In the genomic region with DNA sequence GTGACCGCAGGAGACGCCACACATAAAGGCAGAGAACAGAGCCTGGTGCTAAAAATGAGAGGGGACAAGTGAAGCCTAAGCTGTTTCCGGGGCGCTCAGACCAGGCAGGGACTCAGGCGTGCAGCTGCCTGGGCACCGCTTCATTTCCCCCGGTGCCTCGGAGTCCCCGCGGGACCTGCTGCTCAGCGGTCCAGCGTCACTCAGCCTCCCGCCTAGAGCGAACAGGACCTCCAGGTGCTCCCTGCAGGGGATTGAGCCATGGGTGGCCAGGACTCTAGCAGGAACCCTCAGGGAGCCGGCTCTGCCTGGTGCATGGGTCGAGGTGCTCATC, we compare ENCODE assay signal across 1 cellular context.
TF ChIP-seq lines count a peak whose summit lies in the region.

No MANE protein-coding gene starts in this region.

TF ChIP-seq in GM23338, 12 proteins besides CTCF, POLR2A, EP300 and RAD21 (continued from another document):
- TF ChIP-seq ZNF462 (CRISPR knock-in tag; IDR thresholded peaks at IDR 0.05) (no peak), ZNF331 (CRISPR knock-in tag; IDR thresholded peaks at IDR 0.05; ENCODE audit: low read depth) (no peak), NANOG (IDR thresholded peaks at IDR 0.05; ENCODE audit: borderline replicate concordance) (no peak), ZNF114 (CRISPR knock-in tag; IDR thresholded peaks at IDR 0.05) (no peak), EZH2phosphoT487 (IDR thresholded peaks at IDR 0.05; ENCODE audit: unreplicated experiment) (no peak), POLR2AphosphoS5 (IDR thresholded peaks at IDR 0.05; ENCODE audit: low read depth) (no peak), EZH2 (IDR thresholded peaks at IDR 0.05; ENCODE audit: low read depth, unreplicated experiment) (no peak), CREB1 (CRISPR knock-in tag; IDR thresholded peaks at IDR 0.05; ENCODE audit: low read depth) (no peak), JUNB (IDR thresholded peaks at IDR 0.05; ENCODE audit: unreplicated experiment) (no peak)
- TF ChIP-seq, protein P1, sequence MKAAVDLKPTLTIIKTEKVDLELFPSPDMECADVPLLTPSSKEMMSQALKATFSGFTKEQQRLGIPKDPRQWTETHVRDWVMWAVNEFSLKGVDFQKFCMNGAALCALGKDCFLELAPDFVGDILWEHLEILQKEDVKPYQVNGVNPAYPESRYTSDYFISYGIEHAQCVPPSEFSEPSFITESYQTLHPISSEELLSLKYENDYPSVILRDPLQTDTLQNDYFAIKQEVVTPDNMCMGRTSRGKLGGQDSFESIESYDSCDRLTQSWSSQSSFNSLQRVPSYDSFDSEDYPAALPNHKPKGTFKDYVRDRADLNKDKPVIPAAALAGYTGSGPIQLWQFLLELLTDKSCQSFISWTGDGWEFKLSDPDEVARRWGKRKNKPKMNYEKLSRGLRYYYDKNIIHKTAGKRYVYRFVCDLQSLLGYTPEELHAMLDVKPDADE (IDR thresholded peaks at IDR 0.05), result no peak
- TF ChIP-seq, protein P2, sequence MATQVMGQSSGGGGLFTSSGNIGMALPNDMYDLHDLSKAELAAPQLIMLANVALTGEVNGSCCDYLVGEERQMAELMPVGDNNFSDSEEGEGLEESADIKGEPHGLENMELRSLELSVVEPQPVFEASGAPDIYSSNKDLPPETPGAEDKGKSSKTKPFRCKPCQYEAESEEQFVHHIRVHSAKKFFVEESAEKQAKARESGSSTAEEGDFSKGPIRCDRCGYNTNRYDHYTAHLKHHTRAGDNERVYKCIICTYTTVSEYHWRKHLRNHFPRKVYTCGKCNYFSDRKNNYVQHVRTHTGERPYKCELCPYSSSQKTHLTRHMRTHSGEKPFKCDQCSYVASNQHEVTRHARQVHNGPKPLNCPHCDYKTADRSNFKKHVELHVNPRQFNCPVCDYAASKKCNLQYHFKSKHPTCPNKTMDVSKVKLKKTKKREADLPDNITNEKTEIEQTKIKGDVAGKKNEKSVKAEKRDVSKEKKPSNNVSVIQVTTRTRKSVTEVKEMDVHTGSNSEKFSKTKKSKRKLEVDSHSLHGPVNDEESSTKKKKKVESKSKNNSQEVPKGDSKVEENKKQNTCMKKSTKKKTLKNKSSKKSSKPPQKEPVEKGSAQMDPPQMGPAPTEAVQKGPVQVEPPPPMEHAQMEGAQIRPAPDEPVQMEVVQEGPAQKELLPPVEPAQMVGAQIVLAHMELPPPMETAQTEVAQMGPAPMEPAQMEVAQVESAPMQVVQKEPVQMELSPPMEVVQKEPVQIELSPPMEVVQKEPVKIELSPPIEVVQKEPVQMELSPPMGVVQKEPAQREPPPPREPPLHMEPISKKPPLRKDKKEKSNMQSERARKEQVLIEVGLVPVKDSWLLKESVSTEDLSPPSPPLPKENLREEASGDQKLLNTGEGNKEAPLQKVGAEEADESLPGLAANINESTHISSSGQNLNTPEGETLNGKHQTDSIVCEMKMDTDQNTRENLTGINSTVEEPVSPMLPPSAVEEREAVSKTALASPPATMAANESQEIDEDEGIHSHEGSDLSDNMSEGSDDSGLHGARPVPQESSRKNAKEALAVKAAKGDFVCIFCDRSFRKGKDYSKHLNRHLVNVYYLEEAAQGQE (IDR thresholded peaks at IDR 0.05; ENCODE audit: unreplicated experiment), result no peak
